Comparison of ENCODE assay signal across 1 cellular context in genomic region chr2:205786976-205787375, GRCh38.
TF ChIP-seq lines count a peak whose summit lies in the region.

No MANE protein-coding gene starts in this region.

TF ChIP-seq in HepG2, 621 proteins besides CTCF, POLR2A, EP300 and RAD21 (continued from another document and continues in another):
- no peak for TF ChIP-seq ZNF646 (CRISPR knock-in tag; IDR thresholded peaks at IDR 0.05)
- no peak for TF ChIP-seq ZNF263 (CRISPR knock-in tag; IDR thresholded peaks at IDR 0.05)
- TF ChIP-seq CENPT (CRISPR knock-in tag; IDR thresholded peaks at IDR 0.05; ENCODE audit: low read depth), result no peak
- TF ChIP-seq GMEB1 (CRISPR knock-in tag; IDR thresholded peaks at IDR 0.05; ENCODE audit: borderline replicate concordance), result no peak
- no peak for TF ChIP-seq ZMAT3 (CRISPR knock-in tag; conservative IDR thresholded peaks at IDR 0.05)
- TF ChIP-seq BCLAF1 (IDR thresholded peaks at IDR 0.05), result no peak
- TF ChIP-seq MYC (CRISPR knock-in tag; IDR thresholded peaks at IDR 0.05; ENCODE audit: borderline replicate concordance), result peak; percentile 50; the same call in 1 of the 2 replicates
- TF ChIP-seq ZNF24 (IDR thresholded peaks at IDR 0.05), result no peak
- no peak for TF ChIP-seq HOXA7 (CRISPR knock-in tag; IDR thresholded peaks at IDR 0.05)
- TF ChIP-seq TCF7 (IDR thresholded peaks at IDR 0.05; ENCODE audit: low read depth), result 0 out of 2 replicates have a peak, but pooled peaks have one; percentile 17
- no peak for TF ChIP-seq ZHX2 (IDR thresholded peaks at IDR 0.05; ENCODE audit: low read depth)
- TF ChIP-seq ZHX2 (CRISPR knock-in tag; IDR thresholded peaks at IDR 0.05; ENCODE audit: borderline replicate concordance), result no peak
- TF ChIP-seq MZF1 (CRISPR knock-in tag; IDR thresholded peaks at IDR 0.05; ENCODE audit: borderline replicate concordance), result no peak
- TF ChIP-seq MAX (IDR thresholded peaks at IDR 0.05), result peak; percentile 35; the same call in 1 of the 2 replicates
- no peak for TF ChIP-seq CENPX (CRISPR knock-in tag; IDR thresholded peaks at IDR 0.05)
- no peak for TF ChIP-seq ZNF12 (CRISPR knock-in tag; IDR thresholded peaks at IDR 0.05)
- no peak for TF ChIP-seq FLYWCH1 (CRISPR knock-in tag; IDR thresholded peaks at IDR 0.05)
- no peak for TF ChIP-seq POLR2AphosphoS5 (IDR thresholded peaks at IDR 0.05; ENCODE audit: low read depth, low read length)
- TF ChIP-seq AKAP8 (CRISPR knock-in tag; IDR thresholded peaks at IDR 0.05), result no peak
- TF ChIP-seq PLSCR1 (CRISPR knock-in tag; IDR thresholded peaks at IDR 0.05; ENCODE audit: borderline replicate concordance), result no peak
- no peak for TF ChIP-seq ETS1 (CRISPR knock-in tag; IDR thresholded peaks at IDR 0.05)
- peak; percentile 58 for TF ChIP-seq FOXP4 (CRISPR knock-in tag; IDR thresholded peaks at IDR 0.05)
- peak; percentile 40; the same call in 1 of the 2 replicates for TF ChIP-seq ZNF644 (CRISPR knock-in tag; IDR thresholded peaks at IDR 0.05; ENCODE audit: low read depth)
- no peak for TF ChIP-seq SPEN (CRISPR knock-in tag; IDR thresholded peaks at IDR 0.05; ENCODE audit: low read depth)
- no peak for TF ChIP-seq ZNF761 (CRISPR knock-in tag; conservative IDR thresholded peaks at IDR 0.05)
- no peak for TF ChIP-seq MLXIP (CRISPR knock-in tag; IDR thresholded peaks at IDR 0.05; ENCODE audit: borderline replicate concordance)
- no peak for TF ChIP-seq TEAD2 (CRISPR knock-in tag; IDR thresholded peaks at IDR 0.05)
